In genomic region chr20:35146922-35147574, GRCh38 we compare ENCODE assay signal across 8 cellular contexts. TPM values are rescaled to one million over a fixed set of nuclear protein-coding genes. Genes with fewer than 3 reads are reported as not detected.
DNase-seq lines count a peak whose midpoint lies in the region; ATAC-seq and TF ChIP-seq lines count a peak whose summit lies in the region.

TSS of gene EDEM2 (minus strand) at chr20:35147336. CDS start at chr20:35147258, 78 bp downstream.

- intact Hi-C loops in PC-9 (cut with micrococcal nuclease; ENCODE audit: unreplicated experiment) = loop anchor here (1.0 to 2.0 kb wide), 2 partner anchors 54 to 116 kb away; partner anchors contain the start of gene TRPC4AP

- peak within 1 kb of the TSS; percentile 95 for H2AFZ ChIP-seq in PC-9

- BruUV-seq in PC-9 (replicated peaks; lab: Mats Ljungman, UMichigan) = no TSS peak

- H3K27ac ChIP-seq in PC-9 = peak within 1 kb of the TSS; percentile 94

- peak; percentile 62 for ATAC-seq in GM21619 (IDR thresholded peaks at IDR 0.05; ENCODE audit: unreplicated experiment)

- peaks cover 23% of the 10 kb centered on the region for H3F3A ChIP-seq in PC-9 (ENCODE audit: insufficient read depth, low read depth)

- DNase-seq in DMS 273 (lab: John Stamatoyannopoulos, UW; ENCODE audit: unreplicated experiment) (peak; percentile 97), KBM-7 (peak; percentile 92), PC-9 (peak; percentile 89 to 96), activated T-cell treated with anti-CD3 and anti-CD28 coated beads for 48 hours (ENCODE audit: low read depth) (peak; percentile 90), epithelial cell of proximal tubule (ENCODE audit: low read depth) (peak; percentile 65), mucosa of gallbladder (ENCODE audit: low spot score) (peak; percentile 95)
- peak; percentile 90 for DNase-seq in stimulated activated CD8-positive, alpha-beta memory T cell treated with anti-CD3 and anti-CD28 coated beads, Interleukin-4, amount 100 ng/mL, for 24 hours (ENCODE audit: low read depth)

- peak within 1 kb of the TSS; percentile 90 for H3K4me2 ChIP-seq in PC-9

- peaks cover 13% of the 10 kb centered on the region for H3K79me2 ChIP-seq in PC-9 (ENCODE audit: low read depth)

- CTCF ChIA-PET in PC-9 (lab: Charles Lee) = interaction anchor here (0.6 to 1.0 kb wide), 7 partner anchors 51 to 129 kb away, joined by 3 to 5 read pairs (median 3); no protein-coding TSS in a partner anchor

- H3K27me3 ChIP-seq in PC-9 (ENCODE audit: insufficient read depth, low read depth) = no peaks in the 10 kb centered on the region

- POLR2A ChIA-PET in PC-9 (lab: Charles Lee; ENCODE audit: unreplicated experiment) = interaction anchor here (0.5 to 0.7 kb wide), 7 partner anchors 240 to 1333 kb away, joined by 3 to 14 read pairs (median 3); partner anchors contain the start of gene NCOA6

- no peaks in the 10 kb centered on the region for H3K36me3 ChIP-seq in PC-9 (ENCODE audit: low read depth)

- no peaks in the 10 kb centered on the region for H3K9me3 ChIP-seq in PC-9 (ENCODE audit: insufficient read depth, low read depth)

- H3K4me1 ChIP-seq in PC-9 (replicated peaks; ENCODE audit: insufficient read depth) = peaks cover 14% of the 10 kb centered on the region

- no peak for TF ChIP-seq CTCF in PC-9 (conservative IDR thresholded peaks at IDR 0.05)
- peak; percentile 8 for TF ChIP-seq CTCF in epithelial cell of proximal tubule (conservative IDR thresholded peaks at IDR 0.05; ENCODE audit: low read depth, low read length)

- H3K4me3 ChIP-seq in PC-9 (peak within 1 kb of the TSS; percentile 93), epithelial cell of proximal tubule (ENCODE audit: low read depth, low read length) (peak within 1 kb of the TSS; percentile 97)

- no peaks in the 10 kb centered on the region for H4K20me1 ChIP-seq in PC-9 (ENCODE audit: insufficient read depth)

- no peaks in the 10 kb centered on the region for H3K9me2 ChIP-seq in PC-9 (ENCODE audit: insufficient read depth)

- in situ Hi-C loops in KBM-7 (cut with MboI; ENCODE audit: low pct_unique_long_range_greater_than_20kb, low sequenced_read_pairs) = no loop called here

RNA-seq across cellular contexts. Expression of gene EDEM2, which starts in this region (rescaled TPM):
- total RNA-seq in PC-9 (2021) (28.6 and 34.9 TPM in 2 replicates), epithelial cell of proximal tubule (20.4 and 35.2 TPM in 2 replicates), mucosa of gallbladder (38.2 TPM)

Comparison
In these comparisons a context has a peak if more than half of its experiments do, and no peak if none do; other contexts are left out.
1. Peak in every context shown above with its lines: DNase-seq, ATAC-seq, H3K4me3 ChIP-seq and H3K27ac ChIP-seq.